12 cellular contexts compared by ENCODE assay signal in genomic region chr9:92655896-92656536, GRCh38.
"Had no signal": no experiment of that assay in that cellular context is flagged by ENCODE, and none has a peak within 500 bp of the region (broad histone marks: within the 10 kb centered on the region; RNA-seq: fewer than 3 reads in every experiment).

No MANE protein-coding gene starts in this region.

- H3K4me2 ChIP-seq: neural progenitor cell had no signal

- H3K27me3 Mint-ChIP-seq: activated CD8-positive, alpha-beta memory T cell treated with anti-CD3 and anti-CD28 coated beads, Interleukin-2, amount 10 ng/mL, durations not matched to agents 7 days and 5 days had no signal

- H3K9me3 Mint-ChIP-seq: activated T-cell treated with anti-CD3 and anti-CD28 coated beads, Interleukin-2, amount 50 U/mL, for 4 hours; neural progenitor cell had no signal

- H2AFZ ChIP-seq: neural progenitor cell had no signal

- H3K9me3 ChIP-seq: right atrium auricular region, upper lobe of left lung had no signal

- H3K4me3 Mint-ChIP-seq: activated CD8-positive, alpha-beta memory T cell treated with anti-CD3 and anti-CD28 coated beads, Interleukin-2, amount 10 ng/mL, durations not matched to agents 7 days and 5 days; activated T-cell treated with anti-CD3 and anti-CD28 coated beads, Interleukin-2, amount 50 U/mL, for 4 hours; neural progenitor cell had no signal

- H3K36me3 ChIP-seq: neural progenitor cell had no signal

- DNase-seq: activated CD4-positive, alpha-beta T cell treated with anti-CD3 and anti-CD28 coated beads for 1 hour; activated CD4-positive, alpha-beta T cell treated with anti-CD3 and anti-CD28 coated beads, Interleukin-2, amount 50 U/mL, for 48 hours; activated CD8-positive, alpha-beta memory T cell treated with anti-CD3 and anti-CD28 coated beads, Interleukin-2, amount 10 ng/mL, durations not matched to agents 7 days and 5 days; activated T-cell treated with anti-CD3 and anti-CD28 coated beads, Interleukin-2, amount 50 U/mL, for 4 hours; central memory CD4-positive, alpha-beta T cell; dermis blood vessel endothelial cell; mesenchymal stem cell; stimulated activated CD4-positive, alpha-beta T cell treated with anti-CD3 and anti-CD28 coated beads, Interleukin-2, amount 100 ng/mL, for 48 hours; stimulated activated naive CD8-positive, alpha-beta T cell treated with anti-CD3 and anti-CD28 coated beads, Interleukin-15, Interleukin-2, amounts not matched to agents 100 U/mL and 50 U/mL, for 24 hours had no signal

- H3K4me3 ChIP-seq: neural progenitor cell, right atrium auricular region, upper lobe of left lung had no signal

- H3K27me3 ChIP-seq: neural progenitor cell, right atrium auricular region, upper lobe of left lung had no signal

- H3K27ac ChIP-seq: neural progenitor cell, upper lobe of left lung had no signal

- H3K27ac Mint-ChIP-seq: activated CD8-positive, alpha-beta memory T cell treated with anti-CD3 and anti-CD28 coated beads, Interleukin-2, amount 10 ng/mL, durations not matched to agents 7 days and 5 days; neural progenitor cell had no signal
